ENCODE assay signal across 18 cellular contexts in the genomic region with DNA sequence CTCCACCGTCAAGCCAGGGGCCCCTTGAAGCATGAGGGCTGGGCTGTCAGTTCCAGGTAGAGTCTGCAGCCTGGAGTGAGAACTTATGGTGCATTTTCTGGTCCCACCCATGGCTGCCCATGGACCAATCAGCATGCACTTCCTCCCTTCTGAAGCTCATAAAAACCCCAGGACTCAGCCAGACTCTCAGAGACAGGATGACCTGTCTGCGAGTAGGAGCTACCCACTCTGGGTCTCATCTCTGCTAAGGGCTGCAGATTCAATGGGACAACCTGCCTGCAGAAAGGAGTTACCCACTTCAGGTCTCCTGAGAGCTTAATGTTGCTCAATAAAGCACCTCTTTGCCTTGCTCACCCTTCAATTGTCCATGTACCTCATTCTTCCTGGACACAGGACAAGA.
"Had no signal": no experiment of that assay in that cellular context is flagged by ENCODE, and none has a peak within 500 bp of the region (broad histone marks: within the 10 kb centered on the region; RNA-seq: fewer than 3 reads in every experiment).

No MANE protein-coding gene starts in this region.

- H3K36me3 ChIP-seq: pancreas, tibial artery, upper lobe of left lung, uterus had no signal

- ATAC-seq: left colon, left ventricle myocardium superior, pancreas had no signal

- H3K4me2 ChIP-seq: hepatocyte, smooth muscle cell had no signal

- H3K9me3 ChIP-seq: pancreas, tibial artery, upper lobe of left lung, uterus had no signal

- H3K27ac ChIP-seq: hepatocyte, pancreas, tibial artery, upper lobe of left lung, uterus had no signal

- H3K79me2 ChIP-seq: hepatocyte had no signal

- H3K4me1 ChIP-seq: pancreas, tibial artery, upper lobe of left lung, uterus had no signal

- H3K4me3 ChIP-seq: hepatocyte, lung, pancreas, smooth muscle cell, tibial artery, upper lobe of left lung, uterus had no signal

- FAIRE-seq: pancreas had no signal

- H2AFZ ChIP-seq: hepatocyte had no signal

- DNase-seq: dermis blood vessel endothelial cell; foreskin melanocyte; head of caudate nucleus; left colon; left ventricle myocardium superior; mesenchymal stem cell; naive B cell; occipital lobe; pancreas; right cardiac atrium; stimulated activated CD4-positive, alpha-beta T cell treated with anti-CD3 and anti-CD28 coated beads, Interleukin-2, amount 100 ng/mL, for 48 hours; stimulated activated naive CD4-positive, alpha-beta T cell treated with Interleukin-2 at 50 U/mL for 16 hours; tibial artery; uterus had no signal

- H3K27me3 ChIP-seq: hepatocyte, pancreas, upper lobe of left lung, uterus had no signal
